In the genomic region with DNA sequence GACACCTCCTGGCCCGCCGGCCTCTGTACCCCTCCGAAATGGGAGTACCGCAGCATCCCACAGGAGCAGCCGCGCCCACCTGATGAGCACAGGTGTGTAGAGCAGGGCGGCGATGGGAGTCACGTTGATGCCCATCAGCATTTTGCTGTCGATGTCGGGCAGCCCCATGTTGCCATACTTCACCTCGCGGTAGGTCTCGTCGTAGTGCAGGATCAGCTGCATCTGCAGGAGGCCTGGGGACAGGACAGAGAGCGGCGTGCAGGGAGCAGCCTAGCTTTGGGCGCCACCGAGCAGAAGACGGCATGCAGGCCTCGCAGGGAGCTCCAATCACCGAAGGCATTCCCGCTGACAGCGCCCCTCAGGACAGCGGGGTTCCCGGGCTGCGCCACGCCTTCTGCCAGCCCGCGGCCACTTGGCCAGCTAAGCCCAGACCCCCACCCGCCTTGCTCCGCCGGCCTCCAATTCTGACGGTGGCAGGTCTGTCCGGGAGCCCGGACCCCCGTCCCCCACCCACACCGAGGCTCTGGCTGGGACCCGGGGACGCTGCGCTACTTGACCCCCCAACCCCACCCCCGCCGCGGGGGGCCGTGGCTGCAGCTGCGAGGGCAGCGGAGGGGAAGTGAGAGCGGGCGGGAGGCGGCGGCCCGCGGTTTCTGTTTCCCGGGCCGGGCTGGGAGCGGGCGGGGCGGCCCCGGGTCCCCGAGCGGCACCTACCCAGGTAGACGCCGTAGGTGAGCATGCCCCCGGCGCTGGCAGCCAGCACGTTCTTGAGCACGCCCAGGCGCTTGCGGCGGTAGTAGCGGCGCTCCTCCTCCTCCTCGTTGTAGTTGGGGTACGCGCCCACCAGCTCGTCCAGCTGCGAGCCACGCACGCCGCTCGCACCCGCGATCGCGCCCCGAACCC, we compare ENCODE assay signal across 8 cellular contexts. TPM values are rescaled to one million over a fixed set of nuclear protein-coding genes. Genes with fewer than 3 reads are reported as not detected.
DNase-seq lines count a peak whose midpoint lies in the region; ATAC-seq, FAIRE-seq and TF ChIP-seq lines count a peak whose summit lies in the region.

No MANE protein-coding gene starts in this region.

- H3K4me3 ChIP-seq in cardiac muscle cell, result peak overlapping the region; percentile 43
- peak overlapping the region; percentile 54 to 77 (median 63) for H3K4me3 ChIP-seq in gastrocnemius medialis

- H3K36me3 Mint-ChIP-seq in activated T-helper 2 cell treated with anti-CD3 and anti-CD28 coated beads, Interferon-gamma antibody, Interleukin-2, Interleukin-4, amounts not matched to agents 10 μg/mL and 5 μg/mL and 100 μg/mL, durations not matched to agents 14 hours and 24 hours and 36 hours (ENCODE audit: low read depth), result no peaks in the 10 kb centered on the region

- ATAC-seq in HG02870 (IDR thresholded peaks at IDR 0.05; ENCODE audit: unreplicated experiment), result peak; percentile 34
- ATAC-seq in gastrocnemius medialis, result peak; percentile 15 to 32

- TF ChIP-seq POLR2A in gastrocnemius medialis (IDR thresholded peaks at IDR 0.05), result no peak

- peaks cover 18% of the 10 kb centered on the region for H3K4me1 Mint-ChIP-seq in activated T-helper 2 cell treated with anti-CD3 and anti-CD28 coated beads, Interferon-gamma antibody, Interleukin-2, Interleukin-4, amounts not matched to agents 10 μg/mL and 5 μg/mL and 100 μg/mL, durations not matched to agents 14 hours and 24 hours and 36 hours (ENCODE audit: low read depth)

- peak overlapping the region; percentile 78 for H3K4me3 Mint-ChIP-seq in activated T-helper 2 cell treated with anti-CD3 and anti-CD28 coated beads, Interferon-gamma antibody, Interleukin-2, Interleukin-4, amounts not matched to agents 10 μg/mL and 5 μg/mL and 100 μg/mL, durations not matched to agents 14 hours and 24 hours and 36 hours (ENCODE audit: low read depth)

- TF ChIP-seq CTCF in GM13976 (IDR thresholded peaks at IDR 0.05; ENCODE audit: borderline replicate concordance, control extremely low read depth, extremely low read depth, insufficient read depth, missing control alignments), result no peak
- TF ChIP-seq CTCF in cardiac muscle cell (IDR thresholded peaks at IDR 0.05; ENCODE audit: low read depth, low read length), result no peak
- no peak for TF ChIP-seq CTCF in gastrocnemius medialis (IDR thresholded peaks at IDR 0.05 in 4 of 5, conservative IDR thresholded peaks at IDR 0.05 in 1 of 5)
- TF ChIP-seq CTCF in D721Med (IDR thresholded peaks at IDR 0.05; ENCODE audit: insufficient read depth, missing control alignments), result no peak

- no peaks in the 10 kb centered on the region for H3K27me3 Mint-ChIP-seq in activated T-helper 2 cell treated with anti-CD3 and anti-CD28 coated beads, Interferon-gamma antibody, Interleukin-2, Interleukin-4, amounts not matched to agents 10 μg/mL and 5 μg/mL and 100 μg/mL, durations not matched to agents 14 hours and 24 hours and 36 hours (ENCODE audit: low read depth)

- no peaks in the 10 kb centered on the region for H3K36me3 ChIP-seq in cardiac muscle cell
- no peaks in the 10 kb centered on the region for H3K36me3 ChIP-seq in gastrocnemius medialis

- no peak for FAIRE-seq in D721Med (lab: Jason Lieb, UNC)

- DNase-seq in GM13976 (ENCODE audit: low spot score) (peak; percentile 74), NOMO-1 treated with dmso at 0.1 percent for 144 hours (lab: John Stamatoyannopoulos, UW; ENCODE audit: unreplicated experiment) (peak; percentile 34), cardiac muscle cell (ENCODE audit: low read depth in 1 of 2, low spot score in 1 of 2) (peak in 1 of 2 donors; percentile 51), gastrocnemius medialis (no peak), foreskin melanocyte (no peak), D721Med (ENCODE audit: insufficient read length, low spot score) (no peak)
- DNase-seq in activated T-helper 2 cell treated with anti-CD3 and anti-CD28 coated beads, Interferon-gamma antibody, Interleukin-2, Interleukin-4, amounts not matched to agents 10 μg/mL and 5 μg/mL and 100 μg/mL, durations not matched to agents 14 hours and 24 hours and 36 hours (ENCODE audit: low spot score), result peak; percentile 30

- in situ Hi-C loops in GM13976 (cut with MboI; ENCODE audit: low sequenced_read_pairs, unreplicated experiment), result no loop called here
- in situ Hi-C loops in gastrocnemius medialis (cut with MboI; ENCODE audit: low sequenced_read_pairs in 4 of 4), result no loop called here

- no peaks in the 10 kb centered on the region for H3K9me3 ChIP-seq in cardiac muscle cell (ENCODE audit: low read depth)
- H3K9me3 ChIP-seq in gastrocnemius medialis, result no peaks in the 10 kb centered on the region

- H3K27ac ChIP-seq in cardiac muscle cell (no peak overlapping the region), gastrocnemius medialis (peak overlapping the region in 3 of 4 donors; percentile 47 to 54 (median 51))

- intact Hi-C loops in activated T-helper 2 cell treated with anti-CD3 and anti-CD28 coated beads, Interferon-gamma antibody, Interleukin-2, Interleukin-4, amounts not matched to agents 10 μg/mL and 5 μg/mL and 100 μg/mL, durations not matched to agents 14 hours and 24 hours and 36 hours (cut with micrococcal nuclease), result no loop called here
- intact Hi-C loops in gastrocnemius medialis (cut with DNase I; ENCODE audit: low total_unique reads), result loop anchor here (5.0 kb wide), 1 partner anchor 34 kb away; a partner anchor contains a TSS

- peaks cover 14% of the 10 kb centered on the region for H3K27me3 ChIP-seq in cardiac muscle cell
- peaks cover 0 to 4% (median 0%) of the 10 kb centered on the region in 3 donors for H3K27me3 ChIP-seq in gastrocnemius medialis

- H3K9me3 Mint-ChIP-seq in activated T-helper 2 cell treated with anti-CD3 and anti-CD28 coated beads, Interferon-gamma antibody, Interleukin-2, Interleukin-4, amounts not matched to agents 10 μg/mL and 5 μg/mL and 100 μg/mL, durations not matched to agents 14 hours and 24 hours and 36 hours, result no peaks in the 10 kb centered on the region

- H3K4me1 ChIP-seq in cardiac muscle cell (ENCODE audit: low read depth) (no peaks in the 10 kb centered on the region), gastrocnemius medialis (no peaks in the 10 kb centered on the region)

- H3K27ac Mint-ChIP-seq in activated T-helper 2 cell treated with anti-CD3 and anti-CD28 coated beads, Interferon-gamma antibody, Interleukin-2, Interleukin-4, amounts not matched to agents 10 μg/mL and 5 μg/mL and 100 μg/mL, durations not matched to agents 14 hours and 24 hours and 36 hours, result no peak overlapping the region

RNA-seq across cellular contexts. Expression of a gene that starts 0.7 kb away (rescaled TPM):
- 12.3 and 14.1 TPM in 2 replicates for total RNA-seq in activated T-helper 2 cell treated with anti-CD3 and anti-CD28 coated beads, Interferon-gamma antibody, Interleukin-2, Interleukin-4, amounts not matched to agents 10 μg/mL and 5 μg/mL and 100 μg/mL, durations not matched to agents 14 hours and 24 hours and 36 hours
- total RNA-seq in cardiac muscle cell (13.6 and 24.0 TPM in 2 replicates), gastrocnemius medialis (1 to 10 TPM; 5.4 to 8.8 (median 6.4) TPM)
- polyA plus RNA-seq in cardiac muscle cell, result 13.2 and 20.0 TPM in 2 replicates

RNA-seq across cellular contexts. Expression of a gene that starts 6.9 kb away (rescaled TPM):
- not detected in 2 replicates for total RNA-seq in activated T-helper 2 cell treated with anti-CD3 and anti-CD28 coated beads, Interferon-gamma antibody, Interleukin-2, Interleukin-4, amounts not matched to agents 10 μg/mL and 5 μg/mL and 100 μg/mL, durations not matched to agents 14 hours and 24 hours and 36 hours
- 0.45 and 1.2 TPM in 2 replicates for total RNA-seq in cardiac muscle cell
- polyA plus RNA-seq in cardiac muscle cell, result 0.55 and 0.66 TPM in 2 replicates
- 1 to 10 TPM; 2.2 to 5.1 (median 3.6) TPM for total RNA-seq in gastrocnemius medialis

RNA-seq across cellular contexts. Expression of a gene that starts 27.3 kb away (rescaled TPM):
- 125 and 139 TPM in 2 replicates for total RNA-seq in activated T-helper 2 cell treated with anti-CD3 and anti-CD28 coated beads, Interferon-gamma antibody, Interleukin-2, Interleukin-4, amounts not matched to agents 10 μg/mL and 5 μg/mL and 100 μg/mL, durations not matched to agents 14 hours and 24 hours and 36 hours
- total RNA-seq in cardiac muscle cell (330 and 471 TPM in 2 replicates), gastrocnemius medialis (100 to 1,000 TPM; 242 to 432 (median 307) TPM)
- polyA plus RNA-seq in cardiac muscle cell, result 473 and 540 TPM in 2 replicates

RNA-seq across cellular contexts. Expression of a gene that starts 35.6 kb away (rescaled TPM):
- 148 and 154 TPM in 2 replicates for total RNA-seq in activated T-helper 2 cell treated with anti-CD3 and anti-CD28 coated beads, Interferon-gamma antibody, Interleukin-2, Interleukin-4, amounts not matched to agents 10 μg/mL and 5 μg/mL and 100 μg/mL, durations not matched to agents 14 hours and 24 hours and 36 hours
- total RNA-seq in cardiac muscle cell (35.4 and 55.8 TPM in 2 replicates), gastrocnemius medialis (10 to 100 TPM; 13.4 to 24.5 (median 14.1) TPM)
- 19.4 and 47.5 TPM in 2 replicates for polyA plus RNA-seq in cardiac muscle cell

Comparison
In these comparisons a context has a peak if more than half of its experiments do, and no peak if none do; other contexts are left out.
1. DNase-seq: peak in GM13976 (single experiment), NOMO-1 treated with dmso at 0.1 percent for 144 hours (single experiment) and activated T-helper 2 cell treated with anti-CD3 and anti-CD28 coated beads, Interferon-gamma antibody, Interleukin-2, Interleukin-4, amounts not matched to agents 10 μg/mL and 5 μg/mL and 100 μg/mL, durations not matched to agents 14 hours and 24 hours and 36 hours (single experiment); none in gastrocnemius medialis (0 of 2), foreskin melanocyte (single experiment) and D721Med (single experiment).